In the genomic region with DNA sequence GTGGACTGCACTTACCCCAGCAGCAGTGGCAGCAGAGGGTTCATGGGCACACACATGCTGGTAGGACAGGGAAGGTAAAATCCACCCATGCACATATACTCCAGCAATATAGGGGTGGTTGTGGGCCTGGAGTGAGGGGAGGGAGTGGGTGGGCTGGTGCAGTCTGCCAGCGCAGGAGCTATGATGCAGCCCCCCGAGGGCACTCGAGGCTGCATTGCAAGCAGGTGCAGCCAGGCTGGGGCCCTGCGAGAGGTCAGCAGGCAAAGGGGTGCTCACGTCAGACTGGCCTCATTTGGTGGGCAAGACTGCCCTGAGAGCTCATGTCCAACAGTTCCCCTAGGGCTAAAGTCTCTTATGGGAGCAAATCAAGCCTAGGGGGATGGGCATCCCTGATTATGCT, we compare ENCODE assay signal across 37 cellular contexts. TPM values are rescaled to one million over a fixed set of nuclear protein-coding genes. Genes with fewer than 3 reads are reported as not detected.
"Had no signal": no experiment of that assay in that cellular context is flagged by ENCODE, and none has a peak within 500 bp of the region (broad histone marks: within the 10 kb centered on the region; RNA-seq: fewer than 3 reads in every experiment).

No MANE protein-coding gene starts in this region.

- H3K4me1 Mint-ChIP-seq: activated B cell treated with CpG ODN at 0.5 μM for 24 hours; activated CD4-positive, alpha-beta T cell treated with anti-CD3 and anti-CD28 coated beads, Interleukin-2, amount 10 ng/mL, durations not matched to agents 24 days and 14 days; activated naive CD8-positive, alpha-beta T cell treated with anti-CD3 and anti-CD28 coated beads for 36 hours; activated T-helper 17 cell treated with anti-CD3 and anti-CD28 coated beads, Interleukin-2, amount 50 U/mL, for 72 hours had no signal

- H3K27me3 Mint-ChIP-seq: activated CD4-positive, alpha-beta T cell treated with anti-CD3 and anti-CD28 coated beads, Interleukin-2, amount 10 ng/mL, durations not matched to agents 24 days and 14 days; activated CD8-positive, alpha-beta T cell treated with anti-CD3 and anti-CD28 coated beads for 36 hours; activated naive CD8-positive, alpha-beta T cell treated with anti-CD3 and anti-CD28 coated beads for 36 hours had no signal

- H3K27ac Mint-ChIP-seq: activated B cell treated with CpG ODN at 0.5 μM for 24 hours; activated CD4-positive, alpha-beta T cell treated with anti-CD3 and anti-CD28 coated beads, Interleukin-2, amount 10 ng/mL, durations not matched to agents 24 days and 14 days; activated CD8-positive, alpha-beta T cell treated with anti-CD3 and anti-CD28 coated beads for 36 hours; activated naive CD4-positive, alpha-beta T cell treated with anti-CD3 and anti-CD28 coated beads for 36 hours; activated naive CD4-positive, alpha-beta T cell treated with anti-CD3 and anti-CD28 coated beads, Interleukin-2, amount 50 U/mL, for 72 hours; activated naive CD8-positive, alpha-beta T cell treated with anti-CD3 and anti-CD28 coated beads for 36 hours; activated T-cell treated with anti-CD3 and anti-CD28 coated beads, Interleukin-2, amount 50 U/mL, for 72 hours; activated T-helper 1 cell treated with anti-CD3 and anti-CD28 coated beads, Interleukin-12 subunit alpha, Interleukin-12 subunit beta, Interleukin-2, Interleukin-4 antibody, amounts not matched to agents 30 ng/mL and 10 ng/mL and 1 ng/mL, durations not matched to agents 14 hours and 24 hours and 36 hours; activated T-helper 17 cell treated with anti-CD3 and anti-CD28 coated beads, Interleukin-2, amount 50 U/mL, for 72 hours; T-helper 1 cell treated with Interleukin-12 subunit alpha and Interleukin-12 subunit beta and Interleukin-4 antibody, amounts not matched to agents 30 μg/mL and 1 μg/mL, for 36 hours; T-helper 2 cell treated with Interferon-gamma antibody and Interleukin-4, amounts not matched to agents 5 μg/mL and 100 μg/mL, for 36 hours had no signal

- H3K36me3 ChIP-seq: adrenal gland, brain microvascular endothelial cell, breast epithelium had no signal

- H3K27ac ChIP-seq: adrenal gland, body of pancreas, brain microvascular endothelial cell, breast epithelium, VCaP had no signal

- ATAC-seq: activated CD8-positive, alpha-beta T cell treated with anti-CD3 and anti-CD28 coated beads for 36 hours; activated naive CD4-positive, alpha-beta T cell treated with anti-CD3 and anti-CD28 coated beads, Interleukin-2, amount 50 U/mL, for 72 hours; activated T-cell treated with anti-CD3 and anti-CD28 coated beads, Interleukin-2, amount 50 U/mL, for 4 hours; activated T-cell treated with anti-CD3 and anti-CD28 coated beads, Interleukin-2, amount 50 U/mL, for 72 hours; activated T-helper 17 cell treated with anti-CD3 and anti-CD28 coated beads, Interleukin-2, amount 50 U/mL, for 72 hours; body of pancreas had no signal

- H3K4me3 Mint-ChIP-seq: activated B cell treated with CpG ODN at 0.5 μM for 24 hours; activated CD4-positive, alpha-beta T cell treated with anti-CD3 and anti-CD28 coated beads, Interleukin-2, amount 10 ng/mL, durations not matched to agents 24 days and 14 days; activated CD8-positive, alpha-beta T cell treated with anti-CD3 and anti-CD28 coated beads for 36 hours; activated naive CD4-positive, alpha-beta T cell treated with anti-CD3 and anti-CD28 coated beads for 36 hours; activated naive CD8-positive, alpha-beta T cell treated with anti-CD3 and anti-CD28 coated beads for 36 hours; activated T-cell treated with anti-CD3 and anti-CD28 coated beads, Interleukin-2, amount 50 U/mL, for 4 hours; activated T-cell treated with anti-CD3 and anti-CD28 coated beads, Interleukin-2, amount 50 U/mL, for 72 hours; activated T-helper 1 cell treated with anti-CD3 and anti-CD28 coated beads, Interleukin-12 subunit alpha, Interleukin-12 subunit beta, Interleukin-2, Interleukin-4 antibody, amounts not matched to agents 30 ng/mL and 10 ng/mL and 1 ng/mL, durations not matched to agents 14 hours and 24 hours and 36 hours; activated T-helper 17 cell treated with anti-CD3 and anti-CD28 coated beads, Interleukin-2, amount 50 U/mL, for 72 hours; T-helper 1 cell treated with Interleukin-12 subunit alpha and Interleukin-12 subunit beta and Interleukin-4 antibody, amounts not matched to agents 30 μg/mL and 1 μg/mL, for 36 hours; T-helper 2 cell treated with Interferon-gamma antibody and Interleukin-4, amounts not matched to agents 5 μg/mL and 100 μg/mL, for 36 hours had no signal

- H3K27me3 ChIP-seq: adrenal gland, body of pancreas, brain microvascular endothelial cell, breast epithelium had no signal

- DNase-seq: activated B cell treated with CpG ODN at 0.5 μM for 24 hours; activated CD4-positive, alpha-beta T cell treated with anti-CD3 and anti-CD28 coated beads for 4 hours; activated CD4-positive, alpha-beta T cell treated with anti-CD3 and anti-CD28 coated beads, Interleukin-2, amount 10 ng/mL, durations not matched to agents 24 days and 14 days; activated CD4-positive, alpha-beta T cell treated with anti-CD3 and anti-CD28 coated beads, Interleukin-2, amount 50 U/mL, for 1 hour; activated CD4-positive, alpha-beta T cell treated with anti-CD3 and anti-CD28 coated beads, Interleukin-2, amount 50 U/mL, for 4 hours; activated CD4-positive, CD25-positive, alpha-beta regulatory T cell treated with anti-CD3 and anti-CD28 coated beads, Interleukin-2, amount 50 U/mL, for 72 hours; activated CD8-positive, alpha-beta memory T cell treated with anti-CD3 and anti-CD28 coated beads, Interleukin-2, amount 50 U/mL, for 4 hours; activated CD8-positive, alpha-beta T cell treated with anti-CD3 and anti-CD28 coated beads for 36 hours; activated effector memory CD4-positive, alpha-beta T cell treated with anti-CD3 and anti-CD28 coated beads, Interleukin-2, amount 50 U/mL, for 16 hours; activated gamma-delta T cell treated with Interleukin-2 at 50 U/mL for 16 hours; activated naive CD4-positive, alpha-beta T cell; activated naive CD4-positive, alpha-beta T cell treated with anti-CD3 and anti-CD28 coated beads for 36 hours; activated naive CD4-positive, alpha-beta T cell treated with anti-CD3 and anti-CD28 coated beads, Interleukin-2, amount 50 U/mL, for 16 hours; activated naive CD8-positive, alpha-beta T cell treated with anti-CD3 and anti-CD28 coated beads for 36 hours; activated T-cell treated with anti-CD3 and anti-CD28 coated beads for 4 hours; activated T-cell treated with anti-CD3 and anti-CD28 coated beads, Interleukin-2, amount 50 U/mL, for 1 hour; activated T-cell treated with anti-CD3 and anti-CD28 coated beads, Interleukin-2, amount 50 U/mL, for 4 hours; activated T-cell treated with anti-CD3 and anti-CD28 coated beads, Interleukin-2, amount 50 U/mL, for 72 hours; adrenal gland; amniotic stem cell; aorta; body of pancreas; brain microvascular endothelial cell; central memory CD4-positive, alpha-beta T cell; T-helper 1 cell; T-helper 2 cell; T-helper 9 cell had no signal

- H3K4me3 ChIP-seq: adrenal gland, body of pancreas, breast epithelium had no signal

- H3K4me1 ChIP-seq: adrenal gland, body of pancreas, breast epithelium had no signal

RNA-seq across cellular contexts. Expression of a gene that starts 32.4 kb away (rescaled TPM):
- total RNA-seq: activated B cell treated with CpG ODN at 0.5 μM for 24 hours; activated CD4-positive, alpha-beta T cell treated with anti-CD3 and anti-CD28 coated beads, Interleukin-2, amount 10 ng/mL, durations not matched to agents 24 days and 14 days; activated CD8-positive, alpha-beta memory T cell treated with anti-CD3 and anti-CD28 coated beads for 36 hours; activated CD8-positive, alpha-beta T cell treated with anti-CD3 and anti-CD28 coated beads for 36 hours; activated naive CD4-positive, alpha-beta T cell treated with anti-CD3 and anti-CD28 coated beads for 36 hours; activated naive CD4-positive, alpha-beta T cell treated with anti-CD3 and anti-CD28 coated beads, Interleukin-2, amount 50 U/mL, for 72 hours; activated naive CD8-positive, alpha-beta T cell treated with anti-CD3 and anti-CD28 coated beads for 36 hours; activated T-cell treated with anti-CD3 and anti-CD28 coated beads, Interleukin-2, amount 50 U/mL, for 4 hours; activated T-cell treated with anti-CD3 and anti-CD28 coated beads, Interleukin-2, amount 50 U/mL, for 72 hours; activated T-helper 1 cell treated with anti-CD3 and anti-CD28 coated beads, Interleukin-12 subunit alpha, Interleukin-12 subunit beta, Interleukin-2, Interleukin-4 antibody, amounts not matched to agents 30 ng/mL and 10 ng/mL and 1 ng/mL, durations not matched to agents 14 hours and 24 hours and 36 hours; activated T-helper 17 cell treated with anti-CD3 and anti-CD28 coated beads, Interleukin-2, amount 50 U/mL, for 72 hours; aorta; astrocyte; body of pancreas; breast epithelium had no signal
- polyA plus RNA-seq: aorta had no signal

RNA-seq across cellular contexts. Expression of a gene that starts 41.1 kb away (rescaled TPM):
- total RNA-seq: activated B cell treated with CpG ODN at 0.5 μM for 24 hours; activated CD4-positive, alpha-beta T cell treated with anti-CD3 and anti-CD28 coated beads, Interleukin-2, amount 10 ng/mL, durations not matched to agents 24 days and 14 days; activated CD8-positive, alpha-beta memory T cell treated with anti-CD3 and anti-CD28 coated beads for 36 hours; activated CD8-positive, alpha-beta T cell treated with anti-CD3 and anti-CD28 coated beads for 36 hours; activated naive CD4-positive, alpha-beta T cell treated with anti-CD3 and anti-CD28 coated beads for 36 hours; activated naive CD8-positive, alpha-beta T cell treated with anti-CD3 and anti-CD28 coated beads for 36 hours; activated T-cell treated with anti-CD3 and anti-CD28 coated beads, Interleukin-2, amount 50 U/mL, for 4 hours; activated T-cell treated with anti-CD3 and anti-CD28 coated beads, Interleukin-2, amount 50 U/mL, for 72 hours; activated T-helper 1 cell treated with anti-CD3 and anti-CD28 coated beads, Interleukin-12 subunit alpha, Interleukin-12 subunit beta, Interleukin-2, Interleukin-4 antibody, amounts not matched to agents 30 ng/mL and 10 ng/mL and 1 ng/mL, durations not matched to agents 14 hours and 24 hours and 36 hours; activated T-helper 17 cell treated with anti-CD3 and anti-CD28 coated beads, Interleukin-2, amount 50 U/mL, for 72 hours; cardiac septum had no signal
- polyA plus RNA-seq: aorta had no signal

RNA-seq across cellular contexts. Expression of a gene that starts 47.3 kb away (rescaled TPM):
- total RNA-seq: activated B cell treated with CpG ODN at 0.5 μM for 24 hours; activated CD4-positive, alpha-beta T cell treated with anti-CD3 and anti-CD28 coated beads, Interleukin-2, amount 10 ng/mL, durations not matched to agents 24 days and 14 days; activated CD8-positive, alpha-beta memory T cell treated with anti-CD3 and anti-CD28 coated beads for 36 hours; activated CD8-positive, alpha-beta T cell treated with anti-CD3 and anti-CD28 coated beads for 36 hours; activated naive CD4-positive, alpha-beta T cell treated with anti-CD3 and anti-CD28 coated beads for 36 hours; activated naive CD4-positive, alpha-beta T cell treated with anti-CD3 and anti-CD28 coated beads, Interleukin-2, amount 50 U/mL, for 72 hours; activated naive CD8-positive, alpha-beta T cell treated with anti-CD3 and anti-CD28 coated beads for 36 hours; activated T-cell treated with anti-CD3 and anti-CD28 coated beads, Interleukin-2, amount 50 U/mL, for 4 hours; activated T-cell treated with anti-CD3 and anti-CD28 coated beads, Interleukin-2, amount 50 U/mL, for 72 hours; activated T-helper 1 cell treated with anti-CD3 and anti-CD28 coated beads, Interleukin-12 subunit alpha, Interleukin-12 subunit beta, Interleukin-2, Interleukin-4 antibody, amounts not matched to agents 30 ng/mL and 10 ng/mL and 1 ng/mL, durations not matched to agents 14 hours and 24 hours and 36 hours; activated T-helper 17 cell treated with anti-CD3 and anti-CD28 coated beads, Interleukin-2, amount 50 U/mL, for 72 hours had no signal

RNA-seq across cellular contexts. Expression of a gene that starts 53.3 kb away (rescaled TPM):
- total RNA-seq: activated B cell treated with CpG ODN at 0.5 μM for 24 hours; activated CD4-positive, alpha-beta T cell treated with anti-CD3 and anti-CD28 coated beads, Interleukin-2, amount 10 ng/mL, durations not matched to agents 24 days and 14 days; activated CD8-positive, alpha-beta memory T cell treated with anti-CD3 and anti-CD28 coated beads for 36 hours; activated CD8-positive, alpha-beta T cell treated with anti-CD3 and anti-CD28 coated beads for 36 hours; activated naive CD4-positive, alpha-beta T cell treated with anti-CD3 and anti-CD28 coated beads for 36 hours; activated naive CD4-positive, alpha-beta T cell treated with anti-CD3 and anti-CD28 coated beads, Interleukin-2, amount 50 U/mL, for 72 hours; activated naive CD8-positive, alpha-beta T cell treated with anti-CD3 and anti-CD28 coated beads for 36 hours; activated T-cell treated with anti-CD3 and anti-CD28 coated beads, Interleukin-2, amount 50 U/mL, for 72 hours; activated T-helper 1 cell treated with anti-CD3 and anti-CD28 coated beads, Interleukin-12 subunit alpha, Interleukin-12 subunit beta, Interleukin-2, Interleukin-4 antibody, amounts not matched to agents 30 ng/mL and 10 ng/mL and 1 ng/mL, durations not matched to agents 14 hours and 24 hours and 36 hours; activated T-helper 17 cell treated with anti-CD3 and anti-CD28 coated beads, Interleukin-2, amount 50 U/mL, for 72 hours had no signal
